ENCODE assay signal across 8 cellular contexts in genomic region chr19:4969772-4970531, GRCh38. TPM values are rescaled to one million over a fixed set of nuclear protein-coding genes. Genes with fewer than 3 reads are reported as not detected.
A peak's percentile ranks its signal among the peaks of the same experiment; 100 is the strongest.
DNase-seq lines count a peak whose midpoint lies in the region; ATAC-seq lines count a peak whose summit lies in the region.

No MANE protein-coding gene starts in this region.

- intact Hi-C loops in right cardiac atrium (cut with DNase I): no loop called here

- WGBS in right cardiac atrium: 3% methylated on average over 25 of the region's 25 CpGs

- H3K4me2 ChIP-seq in skeletal muscle satellite cell (ENCODE audit: low read length): peak overlapping the region; percentile 96

- peak overlapping the region; percentile 83 for H3K9ac ChIP-seq in skeletal muscle satellite cell (ENCODE audit: low read depth, low read length)

- H3K36me3 ChIP-seq in CD8-positive, alpha-beta memory T cell (ENCODE audit: insufficient read depth, low read length): no peaks in the 10 kb centered on the region
- H3K36me3 ChIP-seq in skeletal muscle satellite cell (ENCODE audit: insufficient read depth, low read length): peaks cover 3% of the 10 kb centered on the region

- peaks cover 0 to 5% (median 1%) of the 10 kb centered on the region in 3 donors for H3K36me3 Mint-ChIP-seq in CD8-positive, alpha-beta memory T cell
- peaks cover 16% of the 10 kb centered on the region for H3K36me3 Mint-ChIP-seq in activated CD4-positive, alpha-beta T cell treated with anti-CD3 and anti-CD28 coated beads, Interleukin-2, amount 10 ng/mL, durations not matched to agents 7 days and 5 days (ENCODE audit: low read depth)

- no peaks in the 10 kb centered on the region for H3K9me3 ChIP-seq in CD8-positive, alpha-beta memory T cell (ENCODE audit: low read length)
- H3K9me3 ChIP-seq in right cardiac atrium (ENCODE audit: control insufficient read depth, low read length) (no peaks in the 10 kb centered on the region), skeletal muscle satellite cell (replicated peaks; ENCODE audit: low read length) (no peaks in the 10 kb centered on the region)

- H3K27ac ChIP-seq in CD8-positive, alpha-beta memory T cell (ENCODE audit: low read depth, low read length): peak overlapping the region; percentile 33
- peak overlapping the region; percentile 63 for H3K27ac ChIP-seq in right cardiac atrium (ENCODE audit: low read length)

- peaks cover 31 to 51% (median 35%) of the 10 kb centered on the region in 3 donors for H3K4me1 Mint-ChIP-seq in CD8-positive, alpha-beta memory T cell
- peaks cover 46% of the 10 kb centered on the region for H3K4me1 Mint-ChIP-seq in activated CD4-positive, alpha-beta T cell treated with anti-CD3 and anti-CD28 coated beads, Interleukin-2, amount 10 ng/mL, durations not matched to agents 7 days and 5 days

- peak overlapping the region; percentile 8 to 91 (median 85) for H3K27ac Mint-ChIP-seq in CD8-positive, alpha-beta memory T cell
- peak overlapping the region; percentile 89 for H3K27ac Mint-ChIP-seq in activated CD4-positive, alpha-beta T cell treated with anti-CD3 and anti-CD28 coated beads, Interleukin-2, amount 10 ng/mL, durations not matched to agents 7 days and 5 days

- peak overlapping the region; percentile 83 to 95 (median 89) for H3K4me3 Mint-ChIP-seq in CD8-positive, alpha-beta memory T cell
- H3K4me3 Mint-ChIP-seq in activated CD4-positive, alpha-beta T cell treated with anti-CD3 and anti-CD28 coated beads, Interleukin-2, amount 10 ng/mL, durations not matched to agents 7 days and 5 days: peak overlapping the region; percentile 94

- no peaks in the 10 kb centered on the region for H3K27me3 ChIP-seq in CD8-positive, alpha-beta memory T cell (ENCODE audit: insufficient read depth, low read length, poor library complexity, severe bottlenecking)
- no peaks in the 10 kb centered on the region for H3K27me3 ChIP-seq in right cardiac atrium (ENCODE audit: control insufficient read depth, insufficient read depth)
- H3K27me3 ChIP-seq in skeletal muscle satellite cell (ENCODE audit: control insufficient read depth, insufficient read depth, low read length): no peaks in the 10 kb centered on the region

- POLR2A ChIA-PET in CD8-positive, alpha-beta memory T cell (lab: Charles Lee): interaction anchor here (0.8 to 6.1 kb wide), 2 partner anchors 15 to 55 kb away, joined by 3 to 128 read pairs; no protein-coding TSS in a partner anchor
- POLR2A ChIA-PET in activated CD4-positive, alpha-beta T cell treated with anti-CD3 and anti-CD28 coated beads, Interleukin-2, amount 10 ng/mL, durations not matched to agents 7 days and 5 days (lab: Charles Lee): interaction anchor here (0.6 kb wide), 1 partner anchor 1230 kb away, joined by 5 read pairs; no protein-coding TSS in a partner anchor

- H3K9me3 Mint-ChIP-seq in CD8-positive, alpha-beta memory T cell: no peaks in the 10 kb centered on the region
- no peaks in the 10 kb centered on the region for H3K9me3 Mint-ChIP-seq in activated CD4-positive, alpha-beta T cell treated with anti-CD3 and anti-CD28 coated beads, Interleukin-2, amount 10 ng/mL, durations not matched to agents 7 days and 5 days

- CTCF ChIA-PET in CD8-positive, alpha-beta memory T cell (lab: Charles Lee): interaction anchor here (5.6 kb wide), 1 partner anchor 55 kb away, joined by 52 read pairs; no protein-coding TSS in a partner anchor
- CTCF ChIA-PET in activated CD4-positive, alpha-beta T cell treated with anti-CD3 and anti-CD28 coated beads, Interleukin-2, amount 10 ng/mL, durations not matched to agents 7 days and 5 days (lab: Charles Lee): interaction anchor here (1.3 to 1.6 kb wide), 2 partner anchors 11 to 179 kb away, joined by 3 to 6 read pairs; partner anchors contain the start of gene FEM1A

- H3K4me3 ChIP-seq in CD8-positive, alpha-beta memory T cell (ENCODE audit: low read length): peak overlapping the region; percentile 39
- H3K4me3 ChIP-seq in right cardiac atrium (ENCODE audit: low read length): peak overlapping the region; percentile 89
- H3K4me3 ChIP-seq in skeletal muscle satellite cell (ENCODE audit: low read length): peak overlapping the region; percentile 78

- ATAC-seq in right cardiac atrium (no peak), GM18867 (IDR thresholded peaks at IDR 0.05; ENCODE audit: unreplicated experiment) (no peak), HG03457 (IDR thresholded peaks at IDR 0.05; ENCODE audit: unreplicated experiment) (no peak)

- H3K27me3 Mint-ChIP-seq in CD8-positive, alpha-beta memory T cell: peaks cover 0 to 4% of the 10 kb centered on the region in 2 donors
- no peaks in the 10 kb centered on the region for H3K27me3 Mint-ChIP-seq in activated CD4-positive, alpha-beta T cell treated with anti-CD3 and anti-CD28 coated beads, Interleukin-2, amount 10 ng/mL, durations not matched to agents 7 days and 5 days

- peak in 1 of 5 donors; percentile 21 for DNase-seq in CD8-positive, alpha-beta memory T cell
- DNase-seq in HT-29 (ENCODE audit: low spot score) (peak; percentile 18), right cardiac atrium (peak in 2 of 3 donors; percentile 50 to 53), putamen (ENCODE audit: low spot score) (no peak)
- no peak for DNase-seq in activated CD4-positive, alpha-beta T cell treated with anti-CD3 and anti-CD28 coated beads, Interleukin-2, amount 10 ng/mL, durations not matched to agents 7 days and 5 days

- peaks cover 27% of the 10 kb centered on the region for H3K4me1 ChIP-seq in CD8-positive, alpha-beta memory T cell (ENCODE audit: insufficient read depth, low read length)
- peaks cover 14% of the 10 kb centered on the region for H3K4me1 ChIP-seq in right cardiac atrium (ENCODE audit: control insufficient read depth, insufficient read depth, low read length)
- H3K4me1 ChIP-seq in skeletal muscle satellite cell (ENCODE audit: control insufficient read depth, insufficient read depth, low read length): peaks cover 39% of the 10 kb centered on the region

RNA-seq across cellular contexts. Expression of gene KDM4B, which starts 1.0 kb away (rescaled TPM):
- total RNA-seq in CD8-positive, alpha-beta memory T cell: 10 to 100 TPM; 14.6 to 16.0 TPM
- polyA plus RNA-seq in CD8-positive, alpha-beta memory T cell: 14.6 TPM
- total RNA-seq in HT-29 (2014; rRNA removed; shearing (Covaris generic)): 7.2 and 7.8 TPM in 2 replicates
- 10 to 100 TPM; 37.1 to 40.2 TPM for total RNA-seq in activated CD4-positive, alpha-beta T cell treated with anti-CD3 and anti-CD28 coated beads, Interleukin-2, amount 10 ng/mL, durations not matched to agents 7 days and 5 days
- 10 to 100 TPM; 23.9 to 37.5 (median 30.8) TPM for total RNA-seq in right cardiac atrium
- polyA plus RNA-seq in right cardiac atrium: 18.8 TPM
- total RNA-seq in skeletal muscle satellite cell (2012; rRNA removed): 18.0 and 18.8 TPM in 2 replicates

Comparison
In these comparisons a context has a peak if more than half of its experiments do, and no peak if none do; other contexts are left out.
1. DNase-seq: peak in HT-29 (single experiment) and right cardiac atrium (2 of 3); none in activated CD4-positive, alpha-beta T cell treated with anti-CD3 and anti-CD28 coated beads, Interleukin-2, amount 10 ng/mL, durations not matched to agents 7 days and 5 days (single experiment) and putamen (single experiment).
2. H3K4me3 ChIP-seq: peak in every context shown above with its lines; median percentile 89 in right cardiac atrium; 78 in skeletal muscle satellite cell; 39 in CD8-positive, alpha-beta memory T cell.